ENCODE assay signal across 24 cellular contexts in the genomic region with DNA sequence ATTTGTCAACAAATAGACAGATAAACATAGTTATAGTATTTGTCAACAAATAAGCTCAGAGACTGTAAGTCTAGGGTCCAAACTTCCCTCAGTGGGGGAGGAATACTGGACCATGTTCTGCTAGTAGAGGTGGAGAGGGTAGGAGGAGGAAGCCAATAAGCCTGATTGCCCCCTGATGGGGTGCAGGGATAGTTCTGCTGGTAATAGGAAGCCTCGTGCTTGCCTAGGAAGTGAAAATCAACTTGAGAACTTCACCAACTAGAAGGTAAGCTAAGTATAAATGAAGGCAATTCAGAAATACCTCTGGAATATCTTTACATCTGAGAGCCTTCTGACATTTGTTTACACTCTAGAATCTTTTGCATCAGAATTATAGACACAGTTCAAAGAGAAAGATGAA.
"Had no signal": no experiment of that assay in that cellular context is flagged by ENCODE, and none has a peak within 500 bp of the region (broad histone marks: within the 10 kb centered on the region; RNA-seq: fewer than 3 reads in every experiment).

No MANE protein-coding gene starts in this region.

- H3K4me2 ChIP-seq: PC-9 had no signal

- H3K27ac Mint-ChIP-seq: activated CD8-positive, alpha-beta T cell treated with anti-CD3 and anti-CD28 coated beads, Interleukin-2, amount 10 ng/mL, durations not matched to agents 7 days and 5 days; activated naive CD8-positive, alpha-beta T cell treated with anti-CD3 and anti-CD28 coated beads, Interleukin-2, amount 10 ng/mL, durations not matched to agents 7 days and 5 days; T-cell had no signal

- H3K4me1 Mint-ChIP-seq: T-cell had no signal

- H2AFZ ChIP-seq: PC-9 had no signal

- H3K36me3 Mint-ChIP-seq: T-cell had no signal

- H3K4me3 ChIP-seq: PC-9, SK-N-MC had no signal

- H3K9me3 Mint-ChIP-seq: T-cell had no signal

- H3K36me3 ChIP-seq: WERI-Rb-1 had no signal

- DNase-seq: activated CD4-positive, alpha-beta T cell treated with anti-CD3 and anti-CD28 coated beads for 4 hours; activated CD8-positive, alpha-beta memory T cell treated with anti-CD3 and anti-CD28 coated beads, Interleukin-2, amount 50 U/mL, for 48 hours; activated CD8-positive, alpha-beta T cell treated with anti-CD3 and anti-CD28 coated beads, Interleukin-2, amount 10 ng/mL, durations not matched to agents 7 days and 5 days; activated naive CD4-positive, alpha-beta T cell treated with anti-CD3 and anti-CD28 coated beads, Interleukin-2, amount 50 U/mL, for 16 hours; activated naive CD8-positive, alpha-beta T cell treated with anti-CD3 and anti-CD28 coated beads, Interleukin-2, amount 10 ng/mL, durations not matched to agents 7 days and 5 days; activated T-cell treated with anti-CD3 and anti-CD28 coated beads, Interleukin-2, amount 50 U/mL, for 1 hour; aorta; central memory CD4-positive, alpha-beta T cell; KG1; MM.1S; NCI-H1048; NCI-H146; NCI-H187 treated with DMSO at 0.1 percent for 48 hours; NCI-H2171 treated with DMSO at 0.1 percent for 48 hours; NCI-H226; NCI-H526; PC-9; SHP77 treated with DMSO at 0.1 percent for 48 hours; T-cell; T-helper 2 cell; T1000; WERI-Rb-1 had no signal

- H3K4me3 Mint-ChIP-seq: activated CD8-positive, alpha-beta T cell treated with anti-CD3 and anti-CD28 coated beads, Interleukin-2, amount 10 ng/mL, durations not matched to agents 7 days and 5 days; activated naive CD8-positive, alpha-beta T cell treated with anti-CD3 and anti-CD28 coated beads, Interleukin-2, amount 10 ng/mL, durations not matched to agents 7 days and 5 days; T-cell had no signal

- ATAC-seq: activated CD4-positive, CD25-positive, alpha-beta regulatory T cell treated with anti-CD3 and anti-CD28 coated beads, Interleukin-2, amount 50 U/mL, for 24 hours; activated CD8-positive, alpha-beta T cell treated with anti-CD3 and anti-CD28 coated beads, Interleukin-2, amount 10 ng/mL, durations not matched to agents 7 days and 5 days; T-cell had no signal

- H3K27ac ChIP-seq: PC-9, SK-N-MC, WERI-Rb-1 had no signal
